In genomic region chr2:142878061-142878741, GRCh38 we compare ENCODE assay signal across 11 cellular contexts. TPM values are rescaled to one million over a fixed set of nuclear protein-coding genes. Genes with fewer than 3 reads are reported as not detected.
A peak's percentile ranks its signal among the peaks of the same experiment; 100 is the strongest.
DNase-seq lines count a peak whose midpoint lies in the region; ATAC-seq and TF ChIP-seq lines count a peak whose summit lies in the region.
"Had no signal": no experiment of that assay in that cellular context is flagged by ENCODE, and none has a peak within 500 bp of the region (broad histone marks: within the 10 kb centered on the region; RNA-seq: fewer than 3 reads in every experiment).

No MANE protein-coding gene starts in this region.

- WGBS in heart right ventricle, 2 donors, result 63 to 64% methylated on average over 5 of the region's 5 CpGs

- ATAC-seq in heart right ventricle, result no peak
- peak; percentile 27 for ATAC-seq in HG03108 (IDR thresholded peaks at IDR 0.05; ENCODE audit: unreplicated experiment)
- ATAC-seq in natural killer cell treated with Interleukin-12 subunit alpha and Interleukin-12 subunit beta and Interleukin-15 and Interleukin-18, amount 100 ng/mL, for 72 hours, result no peak
- ATAC-seq: WTC11 had no signal

- no peaks in the 10 kb centered on the region for H3K4me1 ChIP-seq in left ventricle myocardium inferior
- H3K4me1 ChIP-seq in heart right ventricle, result peaks cover 0 to 31% (median 0%) of the 10 kb centered on the region in 9 donors
- H3K4me1 ChIP-seq in vagina, result peaks cover 29% of the 10 kb centered on the region

- TF ChIP-seq CTCF in left ventricle myocardium inferior (IDR thresholded peaks at IDR 0.05; ENCODE audit: borderline replicate concordance) (no peak), heart right ventricle (IDR thresholded peaks at IDR 0.05) (no peak), vagina (IDR thresholded peaks at IDR 0.05) (no peak)

- H3K27ac ChIP-seq in left ventricle myocardium inferior (replicated peaks), result no peak overlapping the region
- peak overlapping the region in 1 of 10 donors; percentile 88 for H3K27ac ChIP-seq in heart right ventricle
- H3K27ac ChIP-seq in vagina, result peak overlapping the region; percentile 24

- H3K9me3 ChIP-seq in left ventricle myocardium inferior (replicated peaks) (no peaks in the 10 kb centered on the region), heart right ventricle (peaks cover 0 to 4% (median 0%) of the 10 kb centered on the region in 11 donors), vagina (no peaks in the 10 kb centered on the region)

- DNase-seq in left ventricle myocardium inferior (no peak), heart right ventricle (no peak), vagina (ENCODE audit: extremely low spot score in 2 of 2) (no peak), cerebellar nuclear complex (lab: John Stamatoyannopoulos, UW) (no peak), NCI-H128 (lab: John Stamatoyannopoulos, UW; ENCODE audit: unreplicated experiment) (no peak)
- no peak for DNase-seq in natural killer cell treated with Interleukin-12 subunit alpha and Interleukin-12 subunit beta and Interleukin-15 and Interleukin-18, amount 100 ng/mL, for 72 hours (ENCODE audit: low spot score)
- DNase-seq: activated naive CD4-positive, alpha-beta T cell treated with anti-CD3 and anti-CD28 coated beads, Interleukin-2, amount 10 ng/mL, durations not matched to agents 7 days and 5 days; effector CD4-positive, alpha-beta T cell had no signal

- intact Hi-C loops in left ventricle myocardium inferior (cut with micrococcal nuclease), result no loop called here
- intact Hi-C loops in heart right ventricle (cut with DNase I), result no loop called here
- intact Hi-C loops in dendritic cell treated with granulocyte-macrophage colony-stimulating factor and Interleukin-4, amounts not matched to agents 40 ng/mL and 50 ng/mL, for 4 days (cut with micrococcal nuclease), result no loop called here
- intact Hi-C loops in vagina (cut with DNase I), result no loop called here

- no peaks in the 10 kb centered on the region for H3K27me3 Mint-ChIP-seq in dendritic cell treated with granulocyte-macrophage colony-stimulating factor and Interleukin-4, amounts not matched to agents 40 ng/mL and 50 ng/mL, for 4 days
- H3K27me3 Mint-ChIP-seq in natural killer cell treated with Interleukin-12 subunit alpha and Interleukin-12 subunit beta and Interleukin-15 and Interleukin-18, amount 100 ng/mL, for 72 hours, result peaks cover 0 to 3% of the 10 kb centered on the region in 2 donors
- H3K27me3 Mint-ChIP-seq: activated naive CD4-positive, alpha-beta T cell treated with anti-CD3 and anti-CD28 coated beads, Interleukin-2, amount 10 ng/mL, durations not matched to agents 7 days and 5 days had no signal

- peaks cover 9% of the 10 kb centered on the region for H3K9me3 Mint-ChIP-seq in dendritic cell treated with granulocyte-macrophage colony-stimulating factor and Interleukin-4, amounts not matched to agents 40 ng/mL and 50 ng/mL, for 4 days
- H3K9me3 Mint-ChIP-seq in natural killer cell treated with Interleukin-12 subunit alpha and Interleukin-12 subunit beta and Interleukin-15 and Interleukin-18, amount 100 ng/mL, for 72 hours, result no peaks in the 10 kb centered on the region
- H3K9me3 Mint-ChIP-seq: activated naive CD4-positive, alpha-beta T cell treated with anti-CD3 and anti-CD28 coated beads, Interleukin-2, amount 10 ng/mL, durations not matched to agents 7 days and 5 days; WTC11 had no signal

- peak overlapping the region; percentile 82 for H3K27ac Mint-ChIP-seq in dendritic cell treated with granulocyte-macrophage colony-stimulating factor and Interleukin-4, amounts not matched to agents 40 ng/mL and 50 ng/mL, for 4 days
- no peak overlapping the region for H3K27ac Mint-ChIP-seq in natural killer cell treated with Interleukin-12 subunit alpha and Interleukin-12 subunit beta and Interleukin-15 and Interleukin-18, amount 100 ng/mL, for 72 hours
- H3K27ac Mint-ChIP-seq: activated naive CD4-positive, alpha-beta T cell treated with anti-CD3 and anti-CD28 coated beads, Interleukin-2, amount 10 ng/mL, durations not matched to agents 7 days and 5 days; WTC11 had no signal

- peak overlapping the region; percentile 70 for H3K4me3 Mint-ChIP-seq in dendritic cell treated with granulocyte-macrophage colony-stimulating factor and Interleukin-4, amounts not matched to agents 40 ng/mL and 50 ng/mL, for 4 days
- no peak overlapping the region for H3K4me3 Mint-ChIP-seq in natural killer cell treated with Interleukin-12 subunit alpha and Interleukin-12 subunit beta and Interleukin-15 and Interleukin-18, amount 100 ng/mL, for 72 hours
- H3K4me3 Mint-ChIP-seq: activated naive CD4-positive, alpha-beta T cell treated with anti-CD3 and anti-CD28 coated beads, Interleukin-2, amount 10 ng/mL, durations not matched to agents 7 days and 5 days; WTC11 had no signal

- H3K36me3 ChIP-seq in left ventricle myocardium inferior (no peaks in the 10 kb centered on the region), heart right ventricle (no peaks in the 10 kb centered on the region), vagina (no peaks in the 10 kb centered on the region)

- peaks cover 66% of the 10 kb centered on the region for H3K4me1 Mint-ChIP-seq in dendritic cell treated with granulocyte-macrophage colony-stimulating factor and Interleukin-4, amounts not matched to agents 40 ng/mL and 50 ng/mL, for 4 days (ENCODE audit: low read depth)
- no peaks in the 10 kb centered on the region for H3K4me1 Mint-ChIP-seq in natural killer cell treated with Interleukin-12 subunit alpha and Interleukin-12 subunit beta and Interleukin-15 and Interleukin-18, amount 100 ng/mL, for 72 hours (ENCODE audit: low read depth in 2 of 2)
- H3K4me1 Mint-ChIP-seq: activated naive CD4-positive, alpha-beta T cell treated with anti-CD3 and anti-CD28 coated beads, Interleukin-2, amount 10 ng/mL, durations not matched to agents 7 days and 5 days had no signal

- H3K36me3 Mint-ChIP-seq in dendritic cell treated with granulocyte-macrophage colony-stimulating factor and Interleukin-4, amounts not matched to agents 40 ng/mL and 50 ng/mL, for 4 days (ENCODE audit: low read depth), result peaks cover 34% of the 10 kb centered on the region
- no peaks in the 10 kb centered on the region for H3K36me3 Mint-ChIP-seq in natural killer cell treated with Interleukin-12 subunit alpha and Interleukin-12 subunit beta and Interleukin-15 and Interleukin-18, amount 100 ng/mL, for 72 hours
- H3K36me3 Mint-ChIP-seq: activated naive CD4-positive, alpha-beta T cell treated with anti-CD3 and anti-CD28 coated beads, Interleukin-2, amount 10 ng/mL, durations not matched to agents 7 days and 5 days; WTC11 had no signal

- H3K4me3 ChIP-seq in left ventricle myocardium inferior (peak overlapping the region; percentile 32), heart right ventricle (peak overlapping the region in 5 of 10 donors; percentile 12 to 48 (median 22)), vagina (no peak overlapping the region)

- no peak for TF ChIP-seq POLR2A in vagina (IDR thresholded peaks at IDR 0.05)

- H3K27me3 ChIP-seq in left ventricle myocardium inferior (ENCODE audit: low read depth) (no peaks in the 10 kb centered on the region), heart right ventricle (no peaks in the 10 kb centered on the region), vagina (no peaks in the 10 kb centered on the region)

RNA-seq across cellular contexts. Expression of gene KYNU, which starts 0.7 kb away (rescaled TPM):
- total RNA-seq in left ventricle myocardium inferior (1.0 TPM), heart right ventricle (1 to 10 TPM in 5 of 10 donors, under 1 TPM in 5; 0.17 to 9.5 (median 0.96) TPM), vagina (3.7 TPM)
- polyA plus RNA-seq in heart right ventricle, result under 1 TPM; 0.07 to 0.58 TPM
- under 1 TPM in 1 of 2 donors, not detected in 1; 0.56 TPM for total RNA-seq in natural killer cell treated with Interleukin-12 subunit alpha and Interleukin-12 subunit beta and Interleukin-15 and Interleukin-18, amount 100 ng/mL, for 72 hours
